ENCODE assay signal across 1 cellular context in the genomic region with DNA sequence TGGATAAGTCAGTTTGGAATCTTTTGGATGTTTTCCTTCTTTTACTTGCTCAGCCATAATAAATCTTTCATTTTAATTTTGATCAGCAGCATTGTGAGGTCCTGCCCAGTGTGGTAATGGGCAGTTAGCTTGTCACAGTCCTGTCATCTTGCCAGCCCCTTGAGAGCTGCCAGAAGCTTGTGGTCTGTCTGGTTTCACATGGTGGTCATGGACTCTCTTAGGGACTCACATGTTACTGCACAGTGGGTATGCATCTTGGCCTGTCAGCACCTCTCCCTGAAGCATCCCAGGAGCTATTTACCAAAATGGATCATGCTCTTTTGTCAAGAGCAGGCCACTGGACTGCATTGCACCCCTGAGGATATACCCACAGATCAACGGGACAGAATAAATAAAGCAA.
TF ChIP-seq lines count a peak whose summit lies in the region.

No MANE protein-coding gene starts in this region.

TF ChIP-seq in SK-N-SH treated with all-trans-retinoic acid at 6 μM for 48 hours, 23 proteins besides CTCF, POLR2A, EP300 and RAD21 (continued from another document):
- TF ChIP-seq, protein P1, sequence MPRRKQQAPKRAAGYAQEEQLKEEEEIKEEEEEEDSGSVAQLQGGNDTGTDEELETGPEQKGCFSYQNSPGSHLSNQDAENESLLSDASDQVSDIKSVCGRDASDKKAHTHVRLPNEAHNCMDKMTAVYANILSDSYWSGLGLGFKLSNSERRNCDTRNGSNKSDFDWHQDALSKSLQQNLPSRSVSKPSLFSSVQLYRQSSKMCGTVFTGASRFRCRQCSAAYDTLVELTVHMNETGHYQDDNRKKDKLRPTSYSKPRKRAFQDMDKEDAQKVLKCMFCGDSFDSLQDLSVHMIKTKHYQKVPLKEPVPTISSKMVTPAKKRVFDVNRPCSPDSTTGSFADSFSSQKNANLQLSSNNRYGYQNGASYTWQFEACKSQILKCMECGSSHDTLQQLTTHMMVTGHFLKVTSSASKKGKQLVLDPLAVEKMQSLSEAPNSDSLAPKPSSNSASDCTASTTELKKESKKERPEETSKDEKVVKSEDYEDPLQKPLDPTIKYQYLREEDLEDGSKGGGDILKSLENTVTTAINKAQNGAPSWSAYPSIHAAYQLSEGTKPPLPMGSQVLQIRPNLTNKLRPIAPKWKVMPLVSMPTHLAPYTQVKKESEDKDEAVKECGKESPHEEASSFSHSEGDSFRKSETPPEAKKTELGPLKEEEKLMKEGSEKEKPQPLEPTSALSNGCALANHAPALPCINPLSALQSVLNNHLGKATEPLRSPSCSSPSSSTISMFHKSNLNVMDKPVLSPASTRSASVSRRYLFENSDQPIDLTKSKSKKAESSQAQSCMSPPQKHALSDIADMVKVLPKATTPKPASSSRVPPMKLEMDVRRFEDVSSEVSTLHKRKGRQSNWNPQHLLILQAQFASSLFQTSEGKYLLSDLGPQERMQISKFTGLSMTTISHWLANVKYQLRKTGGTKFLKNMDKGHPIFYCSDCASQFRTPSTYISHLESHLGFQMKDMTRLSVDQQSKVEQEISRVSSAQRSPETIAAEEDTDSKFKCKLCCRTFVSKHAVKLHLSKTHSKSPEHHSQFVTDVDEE (CRISPR knock-in tag; IDR thresholded peaks at IDR 0.05) = peak; percentile 56; the same call in 1 of the 2 replicates
- TF ChIP-seq ZNF8 (CRISPR knock-in tag; IDR thresholded peaks at IDR 0.05) (no peak), ISL1 (CRISPR knock-in tag; IDR thresholded peaks at IDR 0.05) (peak; percentile 87), ZNF70 (CRISPR knock-in tag; IDR thresholded peaks at IDR 0.05) (no peak), TCF4 (CRISPR knock-in tag; IDR thresholded peaks at IDR 0.05; ENCODE audit: borderline replicate concordance) (peak; percentile 74; the same call in 1 of the 2 replicates), ZNF565 (CRISPR knock-in tag; conservative IDR thresholded peaks at IDR 0.05; ENCODE audit: low read depth) (no peak), ESRRG (CRISPR knock-in tag; IDR thresholded peaks at IDR 0.05) (no peak), OSR1 (CRISPR knock-in tag; IDR thresholded peaks at IDR 0.05) (no peak), CREB5 (CRISPR knock-in tag; IDR thresholded peaks at IDR 0.05; ENCODE audit: low read depth) (peak; percentile 58; the same call in 1 of the 2 replicates), ZFP3 (CRISPR knock-in tag; IDR thresholded peaks at IDR 0.05) (no peak), SNAI2 (CRISPR knock-in tag; IDR thresholded peaks at IDR 0.05) (no peak), ZFP30 (CRISPR knock-in tag; IDR thresholded peaks at IDR 0.05) (no peak), PPARA (CRISPR knock-in tag; IDR thresholded peaks at IDR 0.05; ENCODE audit: borderline replicate concordance) (no peak)
- TF ChIP-seq, protein P2, sequence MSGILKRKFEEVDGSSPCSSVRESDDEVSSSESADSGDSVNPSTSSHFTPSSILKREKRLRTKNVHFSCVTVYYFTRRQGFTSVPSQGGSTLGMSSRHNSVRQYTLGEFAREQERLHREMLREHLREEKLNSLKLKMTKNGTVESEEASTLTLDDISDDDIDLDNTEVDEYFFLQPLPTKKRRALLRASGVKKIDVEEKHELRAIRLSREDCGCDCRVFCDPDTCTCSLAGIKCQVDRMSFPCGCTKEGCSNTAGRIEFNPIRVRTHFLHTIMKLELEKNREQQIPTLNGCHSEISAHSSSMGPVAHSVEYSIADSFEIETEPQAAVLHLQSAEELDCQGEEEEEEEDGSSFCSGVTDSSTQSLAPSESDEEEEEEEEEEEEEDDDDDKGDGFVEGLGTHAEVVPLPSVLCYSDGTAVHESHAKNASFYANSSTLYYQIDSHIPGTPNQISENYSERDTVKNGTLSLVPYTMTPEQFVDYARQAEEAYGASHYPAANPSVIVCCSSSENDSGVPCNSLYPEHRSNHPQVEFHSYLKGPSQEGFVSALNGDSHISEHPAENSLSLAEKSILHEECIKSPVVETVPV (CRISPR knock-in tag; IDR thresholded peaks at IDR 0.05) = no peak
- TF ChIP-seq, protein P3, sequence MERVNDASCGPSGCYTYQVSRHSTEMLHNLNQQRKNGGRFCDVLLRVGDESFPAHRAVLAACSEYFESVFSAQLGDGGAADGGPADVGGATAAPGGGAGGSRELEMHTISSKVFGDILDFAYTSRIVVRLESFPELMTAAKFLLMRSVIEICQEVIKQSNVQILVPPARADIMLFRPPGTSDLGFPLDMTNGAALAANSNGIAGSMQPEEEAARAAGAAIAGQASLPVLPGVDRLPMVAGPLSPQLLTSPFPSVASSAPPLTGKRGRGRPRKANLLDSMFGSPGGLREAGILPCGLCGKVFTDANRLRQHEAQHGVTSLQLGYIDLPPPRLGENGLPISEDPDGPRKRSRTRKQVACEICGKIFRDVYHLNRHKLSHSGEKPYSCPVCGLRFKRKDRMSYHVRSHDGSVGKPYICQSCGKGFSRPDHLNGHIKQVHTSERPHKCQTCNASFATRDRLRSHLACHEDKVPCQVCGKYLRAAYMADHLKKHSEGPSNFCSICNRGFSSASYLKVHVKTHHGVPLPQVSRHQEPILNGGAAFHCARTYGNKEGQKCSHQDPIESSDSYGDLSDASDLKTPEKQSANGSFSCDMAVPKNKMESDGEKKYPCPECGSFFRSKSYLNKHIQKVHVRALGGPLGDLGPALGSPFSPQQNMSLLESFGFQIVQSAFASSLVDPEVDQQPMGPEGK (CRISPR knock-in tag; IDR thresholded peaks at IDR 0.05; ENCODE audit: borderline replicate concordance) = no peak
